ENCODE assay signal across 1 cellular context in the genomic region with DNA sequence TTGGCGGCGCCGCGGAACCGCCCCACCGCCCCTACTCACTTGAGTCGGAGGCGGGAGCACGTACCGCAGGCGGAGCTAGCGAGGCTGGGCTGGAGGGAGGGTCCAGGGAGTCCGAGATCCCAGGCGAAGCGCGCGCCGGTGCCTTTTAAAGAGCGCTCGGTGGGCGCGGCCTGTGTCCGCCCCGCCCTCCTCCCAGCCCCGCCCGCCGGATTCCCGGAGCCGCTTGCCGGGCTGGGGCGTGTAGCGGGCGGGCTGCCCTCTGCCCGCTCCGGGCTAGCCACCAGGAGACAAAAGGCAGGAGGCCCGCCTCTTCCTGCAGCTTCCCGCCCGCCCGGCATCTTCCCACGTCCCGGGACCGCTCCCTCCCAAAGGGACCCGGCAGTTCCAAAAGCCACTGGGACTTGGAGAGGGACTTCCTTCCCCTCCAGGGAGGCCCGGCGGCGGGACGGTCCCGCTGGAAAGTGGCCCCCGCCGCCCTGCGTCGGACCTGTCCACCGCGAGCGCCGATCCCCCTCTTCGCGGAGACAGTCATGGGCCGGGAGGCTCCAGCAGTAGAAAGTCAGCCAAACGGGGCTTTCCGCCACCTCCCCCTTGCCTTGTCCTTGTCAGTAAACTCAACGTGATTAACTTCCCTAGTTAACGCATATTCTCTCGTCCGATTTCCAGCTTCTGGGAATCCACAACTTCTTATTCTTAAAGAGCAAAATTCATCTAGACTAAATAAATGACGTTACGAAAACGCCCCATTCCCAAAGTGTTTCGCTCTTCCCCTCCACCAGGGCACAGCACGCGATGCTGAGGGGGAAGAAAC.
TF ChIP-seq lines count a peak whose summit lies in the region.

Gene CSRP2, minus strand, starts transcription at position 121 of the 811 bp plus-strand sequence. CDS start 12,759 bp downstream, outside the sequence.

TF ChIP-seq in HepG2, 621 proteins besides CTCF, POLR2A, EP300 and RAD21 (continued from another document and continues in another):
- TF ChIP-seq, protein P1, sequence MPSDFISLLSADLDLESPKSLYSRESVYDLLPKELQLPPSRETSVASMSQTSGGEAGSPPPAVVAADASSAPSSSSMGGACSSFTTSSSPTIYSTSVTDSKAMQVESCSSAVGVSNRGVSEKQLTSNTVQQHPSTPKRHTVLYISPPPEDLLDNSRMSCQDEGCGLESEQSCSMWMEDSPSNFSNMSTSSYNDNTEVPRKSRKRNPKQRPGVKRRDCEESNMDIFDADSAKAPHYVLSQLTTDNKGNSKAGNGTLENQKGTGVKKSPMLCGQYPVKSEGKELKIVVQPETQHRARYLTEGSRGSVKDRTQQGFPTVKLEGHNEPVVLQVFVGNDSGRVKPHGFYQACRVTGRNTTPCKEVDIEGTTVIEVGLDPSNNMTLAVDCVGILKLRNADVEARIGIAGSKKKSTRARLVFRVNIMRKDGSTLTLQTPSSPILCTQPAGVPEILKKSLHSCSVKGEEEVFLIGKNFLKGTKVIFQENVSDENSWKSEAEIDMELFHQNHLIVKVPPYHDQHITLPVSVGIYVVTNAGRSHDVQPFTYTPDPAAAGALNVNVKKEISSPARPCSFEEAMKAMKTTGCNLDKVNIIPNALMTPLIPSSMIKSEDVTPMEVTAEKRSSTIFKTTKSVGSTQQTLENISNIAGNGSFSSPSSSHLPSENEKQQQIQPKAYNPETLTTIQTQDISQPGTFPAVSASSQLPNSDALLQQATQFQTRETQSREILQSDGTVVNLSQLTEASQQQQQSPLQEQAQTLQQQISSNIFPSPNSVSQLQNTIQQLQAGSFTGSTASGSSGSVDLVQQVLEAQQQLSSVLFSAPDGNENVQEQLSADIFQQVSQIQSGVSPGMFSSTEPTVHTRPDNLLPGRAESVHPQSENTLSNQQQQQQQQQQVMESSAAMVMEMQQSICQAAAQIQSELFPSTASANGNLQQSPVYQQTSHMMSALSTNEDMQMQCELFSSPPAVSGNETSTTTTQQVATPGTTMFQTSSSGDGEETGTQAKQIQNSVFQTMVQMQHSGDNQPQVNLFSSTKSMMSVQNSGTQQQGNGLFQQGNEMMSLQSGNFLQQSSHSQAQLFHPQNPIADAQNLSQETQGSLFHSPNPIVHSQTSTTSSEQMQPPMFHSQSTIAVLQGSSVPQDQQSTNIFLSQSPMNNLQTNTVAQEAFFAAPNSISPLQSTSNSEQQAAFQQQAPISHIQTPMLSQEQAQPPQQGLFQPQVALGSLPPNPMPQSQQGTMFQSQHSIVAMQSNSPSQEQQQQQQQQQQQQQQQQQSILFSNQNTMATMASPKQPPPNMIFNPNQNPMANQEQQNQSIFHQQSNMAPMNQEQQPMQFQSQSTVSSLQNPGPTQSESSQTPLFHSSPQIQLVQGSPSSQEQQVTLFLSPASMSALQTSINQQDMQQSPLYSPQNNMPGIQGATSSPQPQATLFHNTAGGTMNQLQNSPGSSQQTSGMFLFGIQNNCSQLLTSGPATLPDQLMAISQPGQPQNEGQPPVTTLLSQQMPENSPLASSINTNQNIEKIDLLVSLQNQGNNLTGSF (CRISPR knock-in tag; IDR thresholded peaks at IDR 0.05): no peak
- TF ChIP-seq ELK4 (CRISPR knock-in tag; IDR thresholded peaks at IDR 0.05; ENCODE audit: borderline replicate concordance) (no peak), NFE2 (CRISPR knock-in tag; IDR thresholded peaks at IDR 0.05) (no peak), ZNF703 (CRISPR knock-in tag; IDR thresholded peaks at IDR 0.05; ENCODE audit: borderline replicate concordance) (no peak), ZNF761 (CRISPR knock-in tag; conservative IDR thresholded peaks at IDR 0.05) (no peak), RBM22 (optimal IDR thresholded peaks at IDR 0.05; ENCODE audit: low read length) (no peak), HOMEZ (CRISPR knock-in tag; IDR thresholded peaks at IDR 0.05; ENCODE audit: low read depth) (peak; percentile 55; the same call in 1 of the 2 replicates), RNF219 (CRISPR knock-in tag; IDR thresholded peaks at IDR 0.05) (no peak), ZNF142 (CRISPR knock-in tag; IDR thresholded peaks at IDR 0.05) (no peak; the same call in 1 of the 2 replicates), SRSF1 (optimal IDR thresholded peaks at IDR 0.05; ENCODE audit: low read depth, low read length) (no peak), ZC3H4 (CRISPR knock-in tag; IDR thresholded peaks at IDR 0.05; ENCODE audit: borderline replicate concordance) (no peak), ZSCAN12 (CRISPR knock-in tag; IDR thresholded peaks at IDR 0.05) (no peak), TSC22D2 (CRISPR knock-in tag; IDR thresholded peaks at IDR 0.05; ENCODE audit: borderline replicate concordance) (no peak), GATA4 (IDR thresholded peaks at IDR 0.05; ENCODE audit: borderline replicate concordance, low read depth) (no peak), MED8 (CRISPR knock-in tag; IDR thresholded peaks at IDR 0.05; ENCODE audit: insufficient replicate concordance) (no peak), ZNF747 (CRISPR knock-in tag; IDR thresholded peaks at IDR 0.05; ENCODE audit: borderline replicate concordance) (no peak)
- TF ChIP-seq, protein P2, sequence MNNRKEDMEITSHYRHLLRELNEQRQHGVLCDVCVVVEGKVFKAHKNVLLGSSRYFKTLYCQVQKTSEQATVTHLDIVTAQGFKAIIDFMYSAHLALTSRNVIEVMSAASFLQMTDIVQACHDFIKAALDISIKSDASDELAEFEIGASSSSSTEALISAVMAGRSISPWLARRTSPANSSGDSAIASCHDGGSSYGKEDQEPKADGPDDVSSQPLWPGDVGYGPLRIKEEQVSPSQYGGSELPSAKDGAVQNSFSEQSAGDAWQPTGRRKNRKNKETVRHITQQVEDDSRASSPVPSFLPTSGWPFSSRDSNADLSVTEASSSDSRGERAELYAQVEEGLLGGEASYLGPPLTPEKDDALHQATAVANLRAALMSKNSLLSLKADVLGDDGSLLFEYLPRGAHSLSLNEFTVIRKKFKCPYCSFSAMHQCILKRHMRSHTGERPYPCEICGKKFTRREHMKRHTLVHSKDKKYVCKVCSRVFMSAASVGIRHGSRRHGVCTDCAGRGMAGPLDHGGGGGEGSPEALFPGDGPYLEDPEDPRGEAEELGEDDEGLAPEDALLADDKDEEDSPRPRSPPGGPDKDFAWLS (CRISPR knock-in tag; IDR thresholded peaks at IDR 0.05; ENCODE audit: borderline replicate concordance): no peak
- TF ChIP-seq, protein P3, sequence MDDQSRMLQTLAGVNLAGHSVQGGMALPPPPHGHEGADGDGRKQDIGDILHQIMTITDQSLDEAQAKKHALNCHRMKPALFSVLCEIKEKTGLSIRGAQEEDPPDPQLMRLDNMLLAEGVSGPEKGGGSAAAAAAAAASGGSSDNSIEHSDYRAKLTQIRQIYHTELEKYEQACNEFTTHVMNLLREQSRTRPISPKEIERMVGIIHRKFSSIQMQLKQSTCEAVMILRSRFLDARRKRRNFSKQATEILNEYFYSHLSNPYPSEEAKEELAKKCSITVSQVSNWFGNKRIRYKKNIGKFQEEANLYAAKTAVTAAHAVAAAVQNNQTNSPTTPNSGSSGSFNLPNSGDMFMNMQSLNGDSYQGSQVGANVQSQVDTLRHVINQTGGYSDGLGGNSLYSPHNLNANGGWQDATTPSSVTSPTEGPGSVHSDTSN (CRISPR knock-in tag; IDR thresholded peaks at IDR 0.05; ENCODE audit: borderline replicate concordance): no peak
- TF ChIP-seq, protein P4, sequence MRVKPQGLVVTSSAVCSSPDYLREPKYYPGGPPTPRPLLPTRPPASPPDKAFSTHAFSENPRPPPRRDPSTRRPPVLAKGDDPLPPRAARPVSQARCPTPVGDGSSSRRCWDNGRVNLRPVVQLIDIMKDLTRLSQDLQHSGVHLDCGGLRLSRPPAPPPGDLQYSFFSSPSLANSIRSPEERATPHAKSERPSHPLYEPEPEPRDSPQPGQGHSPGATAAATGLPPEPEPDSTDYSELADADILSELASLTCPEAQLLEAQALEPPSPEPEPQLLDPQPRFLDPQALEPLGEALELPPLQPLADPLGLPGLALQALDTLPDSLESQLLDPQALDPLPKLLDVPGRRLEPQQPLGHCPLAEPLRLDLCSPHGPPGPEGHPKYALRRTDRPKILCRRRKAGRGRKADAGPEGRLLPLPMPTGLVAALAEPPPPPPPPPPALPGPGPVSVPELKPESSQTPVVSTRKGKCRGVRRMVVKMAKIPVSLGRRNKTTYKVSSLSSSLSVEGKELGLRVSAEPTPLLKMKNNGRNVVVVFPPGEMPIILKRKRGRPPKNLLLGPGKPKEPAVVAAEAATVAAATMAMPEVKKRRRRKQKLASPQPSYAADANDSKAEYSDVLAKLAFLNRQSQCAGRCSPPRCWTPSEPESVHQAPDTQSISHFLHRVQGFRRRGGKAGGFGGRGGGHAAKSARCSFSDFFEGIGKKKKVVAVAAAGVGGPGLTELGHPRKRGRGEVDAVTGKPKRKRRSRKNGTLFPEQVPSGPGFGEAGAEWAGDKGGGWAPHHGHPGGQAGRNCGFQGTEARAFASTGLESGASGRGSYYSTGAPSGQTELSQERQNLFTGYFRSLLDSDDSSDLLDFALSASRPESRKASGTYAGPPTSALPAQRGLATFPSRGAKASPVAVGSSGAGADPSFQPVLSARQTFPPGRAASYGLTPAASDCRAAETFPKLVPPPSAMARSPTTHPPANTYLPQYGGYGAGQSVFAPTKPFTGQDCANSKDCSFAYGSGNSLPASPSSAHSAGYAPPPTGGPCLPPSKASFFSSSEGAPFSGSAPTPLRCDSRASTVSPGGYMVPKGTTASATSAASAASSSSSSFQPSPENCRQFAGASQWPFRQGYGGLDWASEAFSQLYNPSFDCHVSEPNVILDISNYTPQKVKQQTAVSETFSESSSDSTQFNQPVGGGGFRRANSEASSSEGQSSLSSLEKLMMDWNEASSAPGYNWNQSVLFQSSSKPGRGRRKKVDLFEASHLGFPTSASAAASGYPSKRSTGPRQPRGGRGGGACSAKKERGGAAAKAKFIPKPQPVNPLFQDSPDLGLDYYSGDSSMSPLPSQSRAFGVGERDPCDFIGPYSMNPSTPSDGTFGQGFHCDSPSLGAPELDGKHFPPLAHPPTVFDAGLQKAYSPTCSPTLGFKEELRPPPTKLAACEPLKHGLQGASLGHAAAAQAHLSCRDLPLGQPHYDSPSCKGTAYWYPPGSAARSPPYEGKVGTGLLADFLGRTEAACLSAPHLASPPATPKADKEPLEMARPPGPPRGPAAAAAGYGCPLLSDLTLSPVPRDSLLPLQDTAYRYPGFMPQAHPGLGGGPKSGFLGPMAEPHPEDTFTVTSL (CRISPR knock-in tag; IDR thresholded peaks at IDR 0.05; ENCODE audit: borderline replicate concordance): no peak
